7 cellular contexts compared by ENCODE assay signal in genomic region chr5:122004201-122004600, GRCh38.
"Had no signal": no experiment of that assay in that cellular context is flagged by ENCODE, and none has a peak within 500 bp of the region (broad histone marks: within the 10 kb centered on the region; RNA-seq: fewer than 3 reads in every experiment).

No MANE protein-coding gene starts in this region.

- DNase-seq: GM23248, GOT3, H7, KG1 had no signal

- H3K9ac ChIP-seq: GM23248 had no signal

- H3K4me3 Mint-ChIP-seq: IgD-negative memory B cell had no signal

- H3K4me3 ChIP-seq: GM23248, HAP-1 had no signal

- FAIRE-seq: HTR-8/SVneo had no signal

- H3K9me3 ChIP-seq: HAP-1 had no signal

- H3K27ac Mint-ChIP-seq: IgD-negative memory B cell had no signal

- H3K36me3 ChIP-seq: HAP-1 had no signal

- H3K4me1 ChIP-seq: HAP-1 had no signal

- H3K27me3 Mint-ChIP-seq: IgD-negative memory B cell had no signal

- H2AFZ ChIP-seq: GM23248 had no signal

- H3K27ac ChIP-seq: GM23248 had no signal
